ENCODE assay signal across 14 cellular contexts in the genomic region with DNA sequence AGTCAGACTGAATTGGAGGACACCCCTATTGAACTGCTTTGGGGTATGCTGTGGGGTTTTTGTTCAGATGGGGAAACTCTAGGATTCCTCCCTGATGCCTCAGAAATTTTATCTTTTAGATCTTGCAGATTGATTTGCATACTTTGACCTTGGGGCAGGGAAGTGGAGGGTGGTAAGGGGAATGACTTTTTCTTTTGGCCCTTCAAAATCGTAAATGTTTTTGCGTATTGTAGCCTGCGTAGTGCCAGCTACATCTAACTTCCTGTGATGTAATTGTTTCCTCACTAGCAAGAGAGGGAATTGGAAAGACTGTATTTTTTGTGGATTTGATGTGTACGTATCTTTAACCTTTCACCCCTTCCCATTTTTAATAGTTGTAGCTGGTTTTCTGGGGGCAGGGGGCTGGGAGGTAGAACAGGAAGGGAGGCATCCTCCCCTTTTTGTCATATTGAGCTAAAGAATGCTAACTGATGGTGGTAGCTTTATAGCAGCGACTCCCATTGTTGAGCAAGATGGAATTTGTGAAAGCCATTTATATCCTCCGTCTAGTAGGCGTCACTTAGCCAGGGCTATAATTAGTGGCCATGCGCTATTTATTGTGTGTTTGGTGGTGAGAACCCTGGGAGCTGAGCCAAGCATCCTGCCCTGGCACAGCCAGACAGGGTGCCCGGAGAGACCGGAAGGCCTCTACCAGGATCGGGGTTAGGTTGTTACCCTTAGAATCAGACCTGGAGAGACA. TPM values are rescaled to one million over a fixed set of nuclear protein-coding genes. Genes with fewer than 3 reads are reported as not detected.
DNase-seq lines count a peak whose midpoint lies in the region; ATAC-seq and TF ChIP-seq lines count a peak whose summit lies in the region.
"Had no signal": no experiment of that assay in that cellular context is flagged by ENCODE, and none has a peak within 500 bp of the region (broad histone marks: within the 10 kb centered on the region; RNA-seq: fewer than 3 reads in every experiment).

No MANE protein-coding gene starts in this region.

- H3K36me3 Mint-ChIP-seq in T-helper 17 cell (ENCODE audit: low read depth) = peaks cover 9% of the 10 kb centered on the region

- peaks cover 9 to 87% (median 61%) of the 10 kb centered on the region in 12 donors for H3K4me1 ChIP-seq in heart left ventricle

- TF ChIP-seq CTCF in heart left ventricle (IDR thresholded peaks at IDR 0.05) = no peak

- H3K4me3 Mint-ChIP-seq in T-helper 17 cell = no peak overlapping the region
- H3K4me3 Mint-ChIP-seq: GM23338 had no signal

- no peaks in the 10 kb centered on the region for H3K27me3 ChIP-seq in heart left ventricle
- H3K27me3 ChIP-seq: Peyer's patch had no signal

- H3K4me3 ChIP-seq in heart left ventricle = no peak overlapping the region
- H3K4me3 ChIP-seq: GM23338, Peyer's patch had no signal

- no peaks in the 10 kb centered on the region for H3K27me3 Mint-ChIP-seq in T-helper 17 cell

- WGBS in heart left ventricle, 4 donors = 30 to 45% (median 35%) methylated on average over 11 of the region's 11 CpGs

- no peaks in the 10 kb centered on the region for H3K9me3 ChIP-seq in T-helper 17 cell (ENCODE audit: control insufficient read depth, low read length, poor library complexity, severe bottlenecking)
- H3K9me3 ChIP-seq in heart left ventricle = no peaks in the 10 kb centered on the region
- H3K9me3 ChIP-seq: Peyer's patch had no signal

- H3K36me3 ChIP-seq in heart left ventricle = peaks cover 0 to 93% (median 45%) of the 10 kb centered on the region in 9 donors

- intact Hi-C loops in heart left ventricle (cut with DNase I) = loop anchor here in 3 of 10 donors (10.0 kb wide), 3 partner anchors 154 to 366 kb away; partner anchors contain the start of gene PDCD4 (in 1 of the 3)

- ATAC-seq in T-helper 17 cell (no peak), heart left ventricle (peak; percentile 79 to 87 (median 86)), GM19324 (IDR thresholded peaks at IDR 0.05; ENCODE audit: low FRiP score, unreplicated experiment) (no peak), HG02798 (IDR thresholded peaks at IDR 0.05; ENCODE audit: poor library complexity, unreplicated experiment) (no peak), GM21515 (IDR thresholded peaks at IDR 0.05; ENCODE audit: unreplicated experiment) (no peak)
- ATAC-seq: GM23338, left lobe of liver had no signal

- DNase-seq in COR-L47 (lab: John Stamatoyannopoulos, UW) = peak; percentile 72
- peak; percentile 53 for DNase-seq in M059J (ENCODE audit: low read depth)
- DNase-seq in T-helper 17 cell = no peak
- DNase-seq in heart left ventricle = peak; percentile 68 to 87 (median 81)
- no peak for DNase-seq in erythroblast (lab: John Stamatoyannopoulos, UW)
- DNase-seq: activated CD4-positive, alpha-beta T cell treated with anti-CD3 and anti-CD28 coated beads for 48 hours; activated effector memory CD4-positive, alpha-beta T cell treated with anti-CD3 and anti-CD28 coated beads, Interleukin-2, amount 50 U/mL, for 16 hours; Karpas-422 had no signal

- H3K27ac Mint-ChIP-seq in T-helper 17 cell = peak overlapping the region; percentile 68
- H3K27ac Mint-ChIP-seq: GM23338 had no signal

- peaks cover 34% of the 10 kb centered on the region for H3K4me1 Mint-ChIP-seq in T-helper 17 cell

- peak overlapping the region; percentile 1 to 97 (median 84) for H3K27ac ChIP-seq in heart left ventricle
- H3K27ac ChIP-seq: Peyer's patch had no signal

- TF ChIP-seq POLR2A in heart left ventricle (IDR thresholded peaks at IDR 0.05) (no peak), erythroblast (IDR thresholded peaks at IDR 0.05; ENCODE audit: low read length) (no peak)

RNA-seq across cellular contexts. Expression of gene DUSP5, which starts 11.3 kb away (rescaled TPM):
- 6.8 and 8.1 TPM in 2 replicates for total RNA-seq in M059J (2014; rRNA removed; shearing (Covaris generic))
- total RNA-seq in T-helper 17 cell (100 to 1,000 TPM in 1 of 2 donors, 10 to 100 TPM in 1; 91.9 to 147 TPM), heart left ventricle (10 to 100 TPM in 7 of 9 donors, 1 to 10 TPM in 2; 5.5 to 36.4 (median 16.1) TPM)
- polyA plus RNA-seq in heart left ventricle = 10 to 100 TPM in 1 of 2 donors, 1 to 10 TPM in 1; 3.5 to 42.7 TPM

RNA-seq across cellular contexts. Expression of gene SMC3, which starts 58.5 kb away (rescaled TPM):
- total RNA-seq in M059J (2014; rRNA removed; shearing (Covaris generic)) = 30.1 and 39.3 TPM in 2 replicates
- total RNA-seq in T-helper 17 cell (10 to 100 TPM; 31.6 to 35.9 TPM), heart left ventricle (10 to 100 TPM; 14.4 to 29.2 (median 20.1) TPM)
- polyA plus RNA-seq in heart left ventricle = 10 to 100 TPM; 12.0 to 18.7 TPM

Comparison
In these comparisons a context has a peak if more than half of its experiments do, and no peak if none do; other contexts are left out.
1. DNase-seq: peak in COR-L47 (single experiment), M059J (single experiment) and heart left ventricle (5 of 5); none in T-helper 17 cell (0 of 3) and erythroblast (0 of 2).
2. ATAC-seq: peak in heart left ventricle (4 of 4); none in T-helper 17 cell (single experiment), GM19324 (single experiment), HG02798 (single experiment) and GM21515 (single experiment).